Comparison of ENCODE assay signal across 26 cellular contexts in genomic region chr22:49995059-49995412, GRCh38. TPM values are rescaled to one million over a fixed set of nuclear protein-coding genes. Genes with fewer than 3 reads are reported as not detected.
"Had no signal": no experiment of that assay in that cellular context is flagged by ENCODE, and none has a peak within 500 bp of the region (broad histone marks: within the 10 kb centered on the region; RNA-seq: fewer than 3 reads in every experiment).

No MANE protein-coding gene starts in this region.

- FAIRE-seq: bronchial epithelial cell, endometrium, islet of Langerhans had no signal

- DNase-seq: activated CD4-positive, alpha-beta memory T cell treated with anti-CD3 and anti-CD28 coated beads, Interleukin-2, amount 10 ng/mL, durations not matched to agents 7 days and 5 days; activated CD4-positive, alpha-beta T cell treated with anti-CD3 and anti-CD28 coated beads for 48 hours; activated gamma-delta T cell treated with Interleukin-2 at 50 U/mL for 16 hours; activated naive CD8-positive, alpha-beta T cell treated with anti-CD3 and anti-CD28 coated beads for 36 hours; amniotic stem cell; cerebellar nuclear complex; effector CD4-positive, alpha-beta T cell; midbrain; natural killer cell; right lobe of liver; stimulated activated CD4-positive, alpha-beta T cell treated with anti-CD3 and anti-CD28 coated beads, Interleukin-2, amount 100 ng/mL, for 24 hours; T-helper 1 cell; T-helper 9 cell; trophoblast cell had no signal

- H3K79me2 ChIP-seq: parathyroid adenoma had no signal

- H3K9ac ChIP-seq: parathyroid adenoma had no signal

- H3K36me3 ChIP-seq: heart left ventricle, right lobe of liver had no signal

- H2AFZ ChIP-seq: parathyroid adenoma had no signal

- H3K4me1 ChIP-seq: parathyroid adenoma, right lobe of liver had no signal

- ATAC-seq: heart left ventricle, natural killer cell, right lobe of liver, WTC11 had no signal

- H3K4me3 Mint-ChIP-seq: activated CD4-positive, alpha-beta memory T cell treated with anti-CD3 and anti-CD28 coated beads, Interleukin-2, amount 10 ng/mL, durations not matched to agents 7 days and 5 days; activated naive CD8-positive, alpha-beta T cell treated with anti-CD3 and anti-CD28 coated beads for 36 hours; natural killer cell; stimulated activated naive CD8-positive, alpha-beta T cell treated with anti-CD3 and anti-CD28 coated beads, Interleukin-15, Interleukin-2, amounts not matched to agents 100 ng/mL and 50 ng/mL, for 24 hours; WTC11 had no signal

- H3K27me3 ChIP-seq: right lobe of liver had no signal

- H3K27ac Mint-ChIP-seq: activated CD4-positive, alpha-beta memory T cell treated with anti-CD3 and anti-CD28 coated beads, Interleukin-2, amount 10 ng/mL, durations not matched to agents 7 days and 5 days; activated naive CD8-positive, alpha-beta T cell treated with anti-CD3 and anti-CD28 coated beads for 36 hours; natural killer cell; stimulated activated naive CD8-positive, alpha-beta T cell treated with anti-CD3 and anti-CD28 coated beads, Interleukin-15, Interleukin-2, amounts not matched to agents 100 ng/mL and 50 ng/mL, for 24 hours; WTC11 had no signal

- H3K36me3 Mint-ChIP-seq: natural killer cell had no signal

- H3K4me3 ChIP-seq: coronary artery, heart left ventricle, right lobe of liver, skin epidermis had no signal

- H3K9me3 ChIP-seq: right lobe of liver had no signal

- H3K27ac ChIP-seq: coronary artery, heart left ventricle, parathyroid adenoma, right lobe of liver, skin epidermis had no signal

RNA-seq across cellular contexts. Expression of gene IL17REL, which starts 17.5 kb away (rescaled TPM):
- total RNA-seq: activated CD4-positive, alpha-beta memory T cell treated with anti-CD3 and anti-CD28 coated beads, Interleukin-2, amount 10 ng/mL, durations not matched to agents 7 days and 5 days; activated naive CD8-positive, alpha-beta T cell treated with anti-CD3 and anti-CD28 coated beads for 36 hours; bronchial epithelial cell; epithelial cell of proximal tubule; fibroblast of villous mesenchyme; heart left ventricle; natural killer cell; right lobe of liver had no signal
- polyA plus RNA-seq: heart left ventricle, liver had no signal
